33 cellular contexts compared by ENCODE assay signal in genomic region chr1:7009741-7010525, GRCh38.
"Had no signal": no experiment of that assay in that cellular context is flagged by ENCODE, and none has a peak within 500 bp of the region (broad histone marks: within the 10 kb centered on the region; RNA-seq: fewer than 3 reads in every experiment).

No MANE protein-coding gene starts in this region.

- DNase-seq: activated B cell treated with CpG ODN at 0.5 μM for 24 hours; activated CD4-positive, alpha-beta memory T cell treated with anti-CD3 and anti-CD28 coated beads for 36 hours; activated CD4-positive, alpha-beta T cell treated with anti-CD3 and anti-CD28 coated beads for 4 hours; activated CD4-positive, alpha-beta T cell treated with anti-CD3 and anti-CD28 coated beads, Interleukin-2, amount 50 U/mL, for 1 hour; activated CD4-positive, CD25-positive, alpha-beta regulatory T cell treated with anti-CD3 and anti-CD28 coated beads, Interleukin-2, amount 50 U/mL, for 72 hours; activated CD8-positive, alpha-beta memory T cell treated with anti-CD3 and anti-CD28 coated beads, Interleukin-2, amount 50 U/mL, for 4 hours; activated gamma-delta T cell treated with Interleukin-2 at 50 U/mL for 16 hours; activated naive CD4-positive, alpha-beta T cell treated with anti-CD3 and anti-CD28 coated beads, Interleukin-2, amount 10 ng/mL, durations not matched to agents 7 days and 5 days; activated naive CD8-positive, alpha-beta T cell treated with anti-CD3 and anti-CD28 coated beads, Interleukin-2, amount 50 U/mL, for 24 hours; activated T-cell treated with anti-CD3 and anti-CD28 coated beads for 4 hours; activated T-cell treated with anti-CD3 and anti-CD28 coated beads, Interleukin-2, amount 50 U/mL, for 4 hours; MV-4-11; NCI-H1092; NCI-H1436 treated with DMSO at 0.1 percent for 48 hours; NCI-H1694 treated with DMSO at 0.1 percent for 48 hours; NCI-H2029; NCI-H2107; NCI-H2171; NCI-H526; NCI-H748 treated with DMSO at 0.1 percent for 48 hours; NK-92 treated with Interleukin-12 subunit alpha and Interleukin-12 subunit beta, amount 100 ng/mL, for 24 hours; PC-3; SIG-M5; SW 1271; T-helper 1 cell; T-helper 2 cell; T-helper 9 cell had no signal

- H3K27ac ChIP-seq: KMS-11, RWPE1, VCaP had no signal

- H3K4me2 ChIP-seq: KMS-11 had no signal

- ATAC-seq: activated naive CD8-positive, alpha-beta T cell treated with anti-CD3 and anti-CD28 coated beads, Interleukin-2, amount 50 U/mL, for 24 hours; activated T-cell treated with anti-CD3 and anti-CD28 coated beads, Interleukin-2, amount 50 U/mL, for 4 hours; PC-3; Right ventricle myocardium inferior had no signal

- H3K9ac ChIP-seq: KMS-11 had no signal

- FAIRE-seq: bronchial epithelial cell, RCC 7860 had no signal
